In the genomic region with DNA sequence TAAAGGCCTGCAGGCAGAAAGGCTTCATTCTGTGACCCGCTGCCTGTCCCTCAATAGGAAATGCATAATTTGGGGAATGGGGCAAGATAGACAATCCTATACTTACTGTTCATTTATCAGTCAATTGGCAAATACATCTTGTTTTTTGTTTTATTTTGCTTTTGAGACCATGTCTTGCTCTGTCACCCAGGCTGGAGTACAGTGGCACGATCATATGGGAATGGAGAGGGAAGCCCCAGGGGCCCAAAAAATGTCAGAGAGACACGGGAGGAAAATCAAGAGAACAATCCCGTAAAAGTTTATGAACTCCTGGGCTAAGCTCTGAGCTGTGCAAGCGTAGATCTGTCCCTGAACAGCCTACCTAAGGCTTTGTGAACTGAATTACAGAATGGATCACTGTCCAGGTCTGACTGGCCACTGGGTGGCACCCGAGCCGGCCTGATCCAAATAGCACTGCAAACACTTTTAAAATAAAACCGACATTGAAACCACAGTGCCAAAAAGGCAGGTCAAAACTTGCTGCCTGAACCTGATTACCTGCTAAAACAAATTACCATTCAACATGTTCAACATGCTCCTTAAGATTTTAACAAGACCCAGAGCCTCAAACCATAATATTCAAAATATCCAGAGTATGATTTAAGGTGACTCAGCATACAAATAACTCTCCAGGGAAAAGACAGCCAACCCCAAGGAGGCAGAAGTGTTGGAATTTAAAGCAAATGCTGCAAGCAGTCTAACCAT, we compare ENCODE assay signal across 8 cellular contexts. TPM values are rescaled to one million over a fixed set of nuclear protein-coding genes. Genes with fewer than 3 reads are reported as not detected.
DNase-seq lines count a peak whose midpoint lies in the region; ATAC-seq and TF ChIP-seq lines count a peak whose summit lies in the region.

No MANE protein-coding gene starts in this region.

- no peaks in the 10 kb centered on the region for H3K79me2 ChIP-seq in neural progenitor cell (ENCODE audit: low read depth)

- H3K27me3 ChIP-seq in H7 (ENCODE audit: control insufficient read depth, insufficient read depth, low read length) = no peaks in the 10 kb centered on the region
- no peaks in the 10 kb centered on the region for H3K27me3 ChIP-seq in neural progenitor cell

- H3K4me3 ChIP-seq in H7 (ENCODE audit: insufficient read depth, low read depth, low read length) (no peak overlapping the region), fibroblast of the aortic adventitia (ENCODE audit: low read depth, low read length) (no peak overlapping the region), neural progenitor cell (no peak overlapping the region)

- H4K20me1 ChIP-seq in neural progenitor cell (ENCODE audit: low read depth) = no peaks in the 10 kb centered on the region

- no peak overlapping the region for H3K9ac ChIP-seq in neural progenitor cell

- no peak overlapping the region for H3K4me2 ChIP-seq in neural progenitor cell

- no peak for ATAC-seq in HG02870 (IDR thresholded peaks at IDR 0.05; ENCODE audit: unreplicated experiment)

- peaks cover 8% of the 10 kb centered on the region for H3K36me3 Mint-ChIP-seq in activated T-helper 1 cell treated with anti-CD3 and anti-CD28 coated beads, Interleukin-12 subunit alpha, Interleukin-12 subunit beta, Interleukin-2, Interleukin-4 antibody, amounts not matched to agents 30 ng/mL and 10 ng/mL and 1 ng/mL, durations not matched to agents 14 hours and 24 hours and 36 hours (ENCODE audit: low read depth)
- peaks cover 5% of the 10 kb centered on the region for H3K36me3 Mint-ChIP-seq in neural progenitor cell

- H2AFZ ChIP-seq in neural progenitor cell (replicated peaks) = no peak overlapping the region

- H3K4me1 ChIP-seq in neural progenitor cell = no peaks in the 10 kb centered on the region

- H3K27ac ChIP-seq in neural progenitor cell = no peak overlapping the region

- intact Hi-C loops in activated T-helper 1 cell treated with anti-CD3 and anti-CD28 coated beads, Interleukin-12 subunit alpha, Interleukin-12 subunit beta, Interleukin-2, Interleukin-4 antibody, amounts not matched to agents 30 ng/mL and 10 ng/mL and 1 ng/mL, durations not matched to agents 14 hours and 24 hours and 36 hours (cut with micrococcal nuclease) = loop anchor here (1.0 kb wide), 2 partner anchors 45 to 90 kb away; no protein-coding TSS in a partner anchor

- no peaks in the 10 kb centered on the region for H3K27me3 Mint-ChIP-seq in activated T-helper 1 cell treated with anti-CD3 and anti-CD28 coated beads, Interleukin-12 subunit alpha, Interleukin-12 subunit beta, Interleukin-2, Interleukin-4 antibody, amounts not matched to agents 30 ng/mL and 10 ng/mL and 1 ng/mL, durations not matched to agents 14 hours and 24 hours and 36 hours (ENCODE audit: insufficient read depth)
- H3K27me3 Mint-ChIP-seq in neural progenitor cell (ENCODE audit: insufficient read depth, low read depth) = peaks cover 5% of the 10 kb centered on the region

- H3K9me3 ChIP-seq in neural progenitor cell (ENCODE audit: low read depth) = no peaks in the 10 kb centered on the region

- DNase-seq in C1 segment of cervical spinal cord (lab: John Stamatoyannopoulos, UW) (peak in 9 of 14 donors; percentile 8 to 76 (median 18)), H7 (peak; percentile 81), NCI-H748 treated with DMSO at 0.1 percent for 48 hours (lab: John Stamatoyannopoulos, UW) (peak; percentile 26), fibroblast of the aortic adventitia (ENCODE audit: low read depth) (peak; percentile 76), neural progenitor cell (ENCODE audit: low spot score) (peak; percentile 74), NCI-H524 treated with DMSO at 0.1 percent for 48 hours (lab: John Stamatoyannopoulos, UW) (no peak)
- peak; percentile 20 for DNase-seq in activated T-helper 1 cell treated with anti-CD3 and anti-CD28 coated beads, Interleukin-12 subunit alpha, Interleukin-12 subunit beta, Interleukin-2, Interleukin-4 antibody, amounts not matched to agents 30 ng/mL and 10 ng/mL and 1 ng/mL, durations not matched to agents 14 hours and 24 hours and 36 hours (ENCODE audit: low spot score)

- peak; percentile 77 for TF ChIP-seq CTCF in fibroblast of the aortic adventitia (IDR thresholded peaks at IDR 0.05; ENCODE audit: insufficient read depth, low read length)
- peak; percentile 75 for TF ChIP-seq CTCF in neural progenitor cell (IDR thresholded peaks at IDR 0.05)

- H3K36me3 ChIP-seq in H7 (replicated peaks; ENCODE audit: control insufficient read depth, insufficient read depth, low read length) (peaks cover 4% of the 10 kb centered on the region), neural progenitor cell (no peaks in the 10 kb centered on the region)

- peaks cover 5% of the 10 kb centered on the region for H3K4me1 Mint-ChIP-seq in activated T-helper 1 cell treated with anti-CD3 and anti-CD28 coated beads, Interleukin-12 subunit alpha, Interleukin-12 subunit beta, Interleukin-2, Interleukin-4 antibody, amounts not matched to agents 30 ng/mL and 10 ng/mL and 1 ng/mL, durations not matched to agents 14 hours and 24 hours and 36 hours (ENCODE audit: low read depth)
- H3K4me1 Mint-ChIP-seq in neural progenitor cell = peaks cover 5% of the 10 kb centered on the region

- no peak overlapping the region for H3K27ac Mint-ChIP-seq in activated T-helper 1 cell treated with anti-CD3 and anti-CD28 coated beads, Interleukin-12 subunit alpha, Interleukin-12 subunit beta, Interleukin-2, Interleukin-4 antibody, amounts not matched to agents 30 ng/mL and 10 ng/mL and 1 ng/mL, durations not matched to agents 14 hours and 24 hours and 36 hours
- H3K27ac Mint-ChIP-seq in neural progenitor cell = peak overlapping the region; percentile 42

- no peak overlapping the region for H3K4me3 Mint-ChIP-seq in activated T-helper 1 cell treated with anti-CD3 and anti-CD28 coated beads, Interleukin-12 subunit alpha, Interleukin-12 subunit beta, Interleukin-2, Interleukin-4 antibody, amounts not matched to agents 30 ng/mL and 10 ng/mL and 1 ng/mL, durations not matched to agents 14 hours and 24 hours and 36 hours
- no peak overlapping the region for H3K4me3 Mint-ChIP-seq in neural progenitor cell

- no peaks in the 10 kb centered on the region for H3K9me3 Mint-ChIP-seq in activated T-helper 1 cell treated with anti-CD3 and anti-CD28 coated beads, Interleukin-12 subunit alpha, Interleukin-12 subunit beta, Interleukin-2, Interleukin-4 antibody, amounts not matched to agents 30 ng/mL and 10 ng/mL and 1 ng/mL, durations not matched to agents 14 hours and 24 hours and 36 hours
- H3K9me3 Mint-ChIP-seq in neural progenitor cell = no peaks in the 10 kb centered on the region

- peaks cover 9% of the 10 kb centered on the region for H3F3A ChIP-seq in neural progenitor cell (ENCODE audit: low read depth)

RNA-seq across cellular contexts. Expression of a gene that starts 11.8 kb away (rescaled TPM):
- total RNA-seq in H7 (2014; rRNA removed; shearing (Covaris generic)) = 72.1 and 77.6 TPM in 2 replicates
- total RNA-seq in activated T-helper 1 cell treated with anti-CD3 and anti-CD28 coated beads, Interleukin-12 subunit alpha, Interleukin-12 subunit beta, Interleukin-2, Interleukin-4 antibody, amounts not matched to agents 30 ng/mL and 10 ng/mL and 1 ng/mL, durations not matched to agents 14 hours and 24 hours and 36 hours = 34.6 and 36.2 TPM in 2 replicates
- total RNA-seq in fibroblast of the aortic adventitia (ENCODE audit: low replicate concordance) = 71.1 and 86.0 TPM in 2 replicates
- total RNA-seq in neural progenitor cell (ENCODE audit: low replicate concordance) = 24.5 and 41.8 TPM in 2 replicates

RNA-seq across cellular contexts. Expression of a gene that starts 17.3 kb away (rescaled TPM):
- 293 and 322 TPM in 2 replicates for total RNA-seq in H7 (2014; rRNA removed; shearing (Covaris generic))
- total RNA-seq in activated T-helper 1 cell treated with anti-CD3 and anti-CD28 coated beads, Interleukin-12 subunit alpha, Interleukin-12 subunit beta, Interleukin-2, Interleukin-4 antibody, amounts not matched to agents 30 ng/mL and 10 ng/mL and 1 ng/mL, durations not matched to agents 14 hours and 24 hours and 36 hours = 159 and 161 TPM in 2 replicates
- total RNA-seq in fibroblast of the aortic adventitia (ENCODE audit: low replicate concordance) = 29.5 and 104 TPM in 2 replicates
- 120 and 164 TPM in 2 replicates for total RNA-seq in neural progenitor cell (ENCODE audit: low replicate concordance)

RNA-seq across cellular contexts. Expression of a gene that starts 30.5 kb away (rescaled TPM):
- 237 and 270 TPM in 2 replicates for total RNA-seq in H7 (2014; rRNA removed; shearing (Covaris generic))
- total RNA-seq in activated T-helper 1 cell treated with anti-CD3 and anti-CD28 coated beads, Interleukin-12 subunit alpha, Interleukin-12 subunit beta, Interleukin-2, Interleukin-4 antibody, amounts not matched to agents 30 ng/mL and 10 ng/mL and 1 ng/mL, durations not matched to agents 14 hours and 24 hours and 36 hours = 247 and 262 TPM in 2 replicates
- total RNA-seq in fibroblast of the aortic adventitia (ENCODE audit: low replicate concordance) = 61.6 and 575 TPM in 2 replicates
- 134 and 608 TPM in 2 replicates for total RNA-seq in neural progenitor cell (ENCODE audit: low replicate concordance)

RNA-seq across cellular contexts. Expression of a gene that starts 35.0 kb away (rescaled TPM):
- 0.42 and 1.4 TPM in 2 replicates for total RNA-seq in H7 (2014; rRNA removed; shearing (Covaris generic))
- 0.07 and 0.08 TPM in 2 replicates for total RNA-seq in activated T-helper 1 cell treated with anti-CD3 and anti-CD28 coated beads, Interleukin-12 subunit alpha, Interleukin-12 subunit beta, Interleukin-2, Interleukin-4 antibody, amounts not matched to agents 30 ng/mL and 10 ng/mL and 1 ng/mL, durations not matched to agents 14 hours and 24 hours and 36 hours
- total RNA-seq in fibroblast of the aortic adventitia (ENCODE audit: low replicate concordance) (0.45 TPM in 1 of 2 replicates, not detected in the other), neural progenitor cell (ENCODE audit: low replicate concordance) (0.32 and 1.7 TPM in 2 replicates)

RNA-seq across cellular contexts. Expression of a gene that starts 36.7 kb away (rescaled TPM):
- total RNA-seq in H7 (2014; rRNA removed; shearing (Covaris generic)) = 0.35 and 2.0 TPM in 2 replicates
- total RNA-seq in activated T-helper 1 cell treated with anti-CD3 and anti-CD28 coated beads, Interleukin-12 subunit alpha, Interleukin-12 subunit beta, Interleukin-2, Interleukin-4 antibody, amounts not matched to agents 30 ng/mL and 10 ng/mL and 1 ng/mL, durations not matched to agents 14 hours and 24 hours and 36 hours = 268 and 275 TPM in 2 replicates
- 0.16 TPM in 1 of 2 replicates, not detected in the other for total RNA-seq in fibroblast of the aortic adventitia (ENCODE audit: low replicate concordance)
- total RNA-seq in neural progenitor cell (ENCODE audit: low replicate concordance) = 0.45 and 2.9 TPM in 2 replicates
